Comparison of ENCODE assay signal across 8 cellular contexts in genomic region chr3:25789209-25789595, GRCh38. TPM values are rescaled to one million over a fixed set of nuclear protein-coding genes. Genes with fewer than 3 reads are reported as not detected.
DNase-seq lines count a peak whose midpoint lies in the region; ATAC-seq and TF ChIP-seq lines count a peak whose summit lies in the region.

No MANE protein-coding gene starts in this region.

- H3K27me3 ChIP-seq in DOHH2 (ENCODE audit: control insufficient read depth, low read length) (no peaks in the 10 kb centered on the region), RWPE2 (ENCODE audit: insufficient read depth, poor library complexity, severe bottlenecking) (no peaks in the 10 kb centered on the region), esophagus squamous epithelium (no peaks in the 10 kb centered on the region), prostate gland (replicated peaks; ENCODE audit: insufficient read depth) (no peaks in the 10 kb centered on the region)

- WGBS in esophagus squamous epithelium, 2 donors: 16 to 24% methylated on average over 2 of the region's 2 CpGs
- WGBS in prostate gland: 10% methylated on average over 2 of the region's 2 CpGs

- DNase-seq in RWPE2 (ENCODE audit: low spot score): no peak
- no peak for DNase-seq in esophagus squamous epithelium (lab: John Stamatoyannopoulos, UW)
- DNase-seq in prostate gland (ENCODE audit: low spot score): no peak
- no peak for DNase-seq in activated gamma-delta T cell treated with Interleukin-2 at 50 U/mL for 16 hours

- peak overlapping the region; percentile 87 for H3K4me2 ChIP-seq in DOHH2 (ENCODE audit: low read length)

- no peaks in the 10 kb centered on the region for H3K9me2 ChIP-seq in DOHH2 (replicated peaks; ENCODE audit: control insufficient read depth, low read length)

- no peak for TF ChIP-seq CTCF in DOHH2 (IDR thresholded peaks at IDR 0.05; ENCODE audit: low read depth, low read length, poor library complexity, severe bottlenecking)
- TF ChIP-seq CTCF in RWPE2 (IDR thresholded peaks at IDR 0.05; ENCODE audit: poor library complexity, severe bottlenecking): no peak
- TF ChIP-seq CTCF in esophagus squamous epithelium (IDR thresholded peaks at IDR 0.05): no peak
- TF ChIP-seq CTCF in prostate gland (IDR thresholded peaks at IDR 0.05): no peak

- H3K4me3 ChIP-seq in DOHH2 (ENCODE audit: low read length) (peak overlapping the region; percentile 80), RWPE2 (ENCODE audit: severe bottlenecking) (peak overlapping the region; percentile 46), esophagus squamous epithelium (peak overlapping the region; percentile 62 to 76 (median 68)), prostate gland (peak overlapping the region; percentile 51 to 52)

- H3K36me3 ChIP-seq in DOHH2 (ENCODE audit: control insufficient read depth, low read length) (peaks cover 22% of the 10 kb centered on the region), RWPE2 (ENCODE audit: low read depth) (peaks cover 11% of the 10 kb centered on the region), esophagus squamous epithelium (peaks cover 0 to 5% (median 0%) of the 10 kb centered on the region in 3 donors), prostate gland (no peaks in the 10 kb centered on the region)

- peaks cover 44% of the 10 kb centered on the region for H3K79me2 ChIP-seq in DOHH2 (ENCODE audit: control insufficient read depth, low read length)

- no peaks in the 10 kb centered on the region for H3K9me3 ChIP-seq in DOHH2 (ENCODE audit: control insufficient read depth, insufficient read depth, low read length)
- no peaks in the 10 kb centered on the region for H3K9me3 ChIP-seq in RWPE2 (ENCODE audit: severe bottlenecking)
- no peaks in the 10 kb centered on the region for H3K9me3 ChIP-seq in esophagus squamous epithelium
- H3K9me3 ChIP-seq in prostate gland: no peaks in the 10 kb centered on the region

- H3K4me1 ChIP-seq in DOHH2 (ENCODE audit: control insufficient read depth, low read length): peaks cover 55% of the 10 kb centered on the region
- H3K4me1 ChIP-seq in RWPE2 (ENCODE audit: insufficient read depth, poor library complexity, severe bottlenecking): peaks cover 17% of the 10 kb centered on the region
- peaks cover 0 to 39% (median 0%) of the 10 kb centered on the region in 3 donors for H3K4me1 ChIP-seq in esophagus squamous epithelium
- no peaks in the 10 kb centered on the region for H3K4me1 ChIP-seq in prostate gland (replicated peaks)

- intact Hi-C loops in esophagus squamous epithelium (cut with DNase I) (no loop called here), prostate gland (cut with DNase I) (no loop called here)

- peaks cover 4% of the 10 kb centered on the region; the same call in 1 of the 2 replicates for H3F3A ChIP-seq in DOHH2 (ENCODE audit: control insufficient read depth, insufficient read depth)

- TF ChIP-seq POLR2A in esophagus squamous epithelium (IDR thresholded peaks at IDR 0.05): no peak
- no peak for TF ChIP-seq POLR2A in prostate gland (IDR thresholded peaks at IDR 0.05)

- ATAC-seq in RWPE2 (ENCODE audit: low read depth): no peak
- ATAC-seq in GM18519 (IDR thresholded peaks at IDR 0.05; ENCODE audit: low FRiP score, unreplicated experiment): no peak
- no peak for ATAC-seq in HG03175 (IDR thresholded peaks at IDR 0.05; ENCODE audit: unreplicated experiment)
- ATAC-seq in HG02870 (IDR thresholded peaks at IDR 0.05; ENCODE audit: unreplicated experiment): no peak

- H3K27ac ChIP-seq in DOHH2 (ENCODE audit: low read depth, low read length) (peak overlapping the region; percentile 86), RWPE2 (ENCODE audit: poor library complexity, severe bottlenecking) (peak overlapping the region; percentile 52), esophagus squamous epithelium (peak overlapping the region; percentile 83 to 92 (median 90)), prostate gland (peak overlapping the region; percentile 77 to 79)

- no peaks in the 10 kb centered on the region for H4K20me1 ChIP-seq in DOHH2 (ENCODE audit: control insufficient read depth, insufficient read depth, low read depth, low read length)

RNA-seq across cellular contexts. Expression of gene OXSM, which starts 0.7 kb away (rescaled TPM):
- total RNA-seq in esophagus squamous epithelium (10 to 100 TPM in 1 of 4 donors, 1 to 10 TPM in 3; 7.7 to 17.0 (median 8.9) TPM), prostate gland (1 to 10 TPM; 9.4 to 9.5 TPM)

RNA-seq across cellular contexts. Expression of gene NGLY1, which starts 6.0 kb away (rescaled TPM):
- total RNA-seq in esophagus squamous epithelium (10 to 100 TPM; 21.3 to 33.8 (median 30.1) TPM), prostate gland (10 to 100 TPM; 35.6 to 36.8 TPM)
